24 cellular contexts compared by ENCODE assay signal in the genomic region with DNA sequence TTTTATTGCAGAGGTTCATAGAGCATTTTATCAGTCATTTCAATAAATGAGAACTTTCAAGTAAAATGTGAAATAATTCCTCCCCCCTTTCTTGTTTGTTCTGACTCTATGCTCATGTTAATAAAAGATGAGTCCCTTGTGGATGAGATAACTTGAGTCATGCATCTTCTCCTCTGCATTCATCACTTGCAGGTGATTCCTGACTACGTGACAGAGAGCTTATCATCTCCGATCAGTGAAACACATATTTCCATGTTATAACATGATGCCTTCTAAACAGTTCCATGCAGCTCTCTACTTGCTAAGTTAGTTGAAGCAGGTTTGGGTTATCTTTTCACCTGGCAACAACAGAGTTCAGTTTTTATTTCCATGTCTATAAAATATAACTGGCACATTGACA.
"Had no signal": no experiment of that assay in that cellular context is flagged by ENCODE, and none has a peak within 500 bp of the region (broad histone marks: within the 10 kb centered on the region; RNA-seq: fewer than 3 reads in every experiment).

No MANE protein-coding gene starts in this region.

- H3K4me1 ChIP-seq: SJSA1 had no signal

- H3K27ac ChIP-seq: SJSA1, SK-N-MC had no signal

- H3K36me3 ChIP-seq: SJSA1 had no signal

- H3K27me3 ChIP-seq: SJSA1 had no signal

- ATAC-seq: HepG2 had no signal

- FAIRE-seq: HepG2, RCC 7860 had no signal

- H3K4me3 ChIP-seq: SJSA1, SK-N-MC had no signal

- H3K9me3 ChIP-seq: SJSA1 had no signal

- DNase-seq: IMR-90, Karpas-422, KG1, MM.1S, NCI-H1092 treated with DMSO at 0.1 percent for 48 hours, NCI-H1436, NCI-H187, NCI-H2029, NCI-H2081 treated with DMSO at 0.1 percent for 48 hours, NCI-H2171, NCI-H226, NCI-H446, NCI-H510A, NCI-H524 treated with DMSO at 0.1 percent for 48 hours, NCI-H69, NCI-H774, Right ventricle myocardium superior, RPMI8226, SIG-M5, SW 1271 had no signal
